In the genomic region with DNA sequence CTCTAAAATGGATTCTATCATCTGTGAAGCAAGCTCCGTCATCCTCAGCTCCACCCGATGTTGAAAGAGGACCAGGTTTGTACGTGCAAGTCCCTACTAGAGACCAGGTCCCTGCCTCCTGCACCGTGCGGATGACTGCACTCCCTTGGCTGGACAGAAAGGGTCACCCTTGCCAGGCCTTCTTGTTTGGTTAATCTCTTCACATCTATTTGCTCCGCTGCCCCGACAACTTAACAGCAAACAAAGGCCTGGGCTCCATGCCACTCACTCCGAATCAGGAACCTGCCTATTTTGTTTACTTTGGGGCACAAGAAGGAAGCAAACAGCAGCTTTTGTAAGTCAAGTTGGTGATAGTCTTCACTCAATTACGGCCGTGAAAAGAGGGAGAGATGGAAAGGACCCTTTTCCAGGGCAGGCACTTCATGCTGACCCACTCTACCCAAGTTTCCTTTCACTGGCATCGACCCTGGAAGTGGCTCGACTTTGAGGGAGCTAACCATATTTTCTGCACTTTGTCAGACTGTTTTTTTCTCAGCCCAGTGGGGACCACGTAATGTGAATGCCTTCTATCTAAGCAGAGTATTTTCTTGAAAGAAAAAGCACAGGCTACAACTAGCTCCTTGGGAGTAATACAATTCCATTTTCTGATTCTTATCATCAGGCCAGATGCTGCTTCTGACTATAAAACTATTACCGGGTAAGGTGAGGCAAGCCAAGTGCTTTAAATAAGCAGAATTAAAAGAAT, we compare ENCODE assay signal across 9 cellular contexts.
DNase-seq lines count a peak whose midpoint lies in the region; ATAC-seq and TF ChIP-seq lines count a peak whose summit lies in the region.
"Had no signal": no experiment of that assay in that cellular context is flagged by ENCODE, and none has a peak within 500 bp of the region (broad histone marks: within the 10 kb centered on the region; RNA-seq: fewer than 3 reads in every experiment).

No MANE protein-coding gene starts in this region.

- no peak for TF ChIP-seq POLR2A in vagina (IDR thresholded peaks at IDR 0.05)

- no peaks in the 10 kb centered on the region for H3K9me3 ChIP-seq in vagina

- intact Hi-C loops in vagina (cut with DNase I), result no loop called here

- CTCF ChIA-PET in activated CD8-positive, alpha-beta T cell treated with anti-CD3 and anti-CD28 coated beads, Interleukin-2, amount 10 ng/mL, durations not matched to agents 7 days and 5 days (lab: Charles Lee), result interaction anchor here (1.5 kb wide), 1 partner anchor 173 kb away, joined by 3 read pairs; no protein-coding TSS in a partner anchor
- CTCF ChIA-PET in activated CD8-positive, alpha-beta memory T cell treated with anti-CD3 and anti-CD28 coated beads, Interleukin-2, amount 10 ng/mL, durations not matched to agents 7 days and 5 days (lab: Charles Lee), result no interaction called here

- H3K27ac Mint-ChIP-seq in activated CD8-positive, alpha-beta T cell treated with anti-CD3 and anti-CD28 coated beads, Interleukin-2, amount 10 ng/mL, durations not matched to agents 7 days and 5 days, result no peak overlapping the region
- no peak overlapping the region for H3K27ac Mint-ChIP-seq in activated CD8-positive, alpha-beta memory T cell treated with anti-CD3 and anti-CD28 coated beads, Interleukin-2, amount 10 ng/mL, durations not matched to agents 7 days and 5 days
- H3K27ac Mint-ChIP-seq: activated CD4-positive, alpha-beta memory T cell treated with anti-CD3 and anti-CD28 coated beads, Interleukin-2, amount 10 ng/mL, durations not matched to agents 7 days and 5 days had no signal

- ATAC-seq in activated CD8-positive, alpha-beta T cell treated with anti-CD3 and anti-CD28 coated beads, Interleukin-2, amount 10 ng/mL, durations not matched to agents 7 days and 5 days, result no peak
- ATAC-seq in activated CD8-positive, alpha-beta memory T cell treated with anti-CD3 and anti-CD28 coated beads, Interleukin-2, amount 10 ng/mL, durations not matched to agents 7 days and 5 days, result no peak

- peak overlapping the region; percentile 12 for H3K27ac ChIP-seq in vagina

- H3K36me3 Mint-ChIP-seq in activated CD8-positive, alpha-beta T cell treated with anti-CD3 and anti-CD28 coated beads, Interleukin-2, amount 10 ng/mL, durations not matched to agents 7 days and 5 days (ENCODE audit: low read depth), result peaks cover 23% of the 10 kb centered on the region
- H3K36me3 Mint-ChIP-seq in activated CD8-positive, alpha-beta memory T cell treated with anti-CD3 and anti-CD28 coated beads, Interleukin-2, amount 10 ng/mL, durations not matched to agents 7 days and 5 days, result peaks cover 2% of the 10 kb centered on the region

- H3K4me3 Mint-ChIP-seq in activated CD8-positive, alpha-beta T cell treated with anti-CD3 and anti-CD28 coated beads, Interleukin-2, amount 10 ng/mL, durations not matched to agents 7 days and 5 days, result no peak overlapping the region
- no peak overlapping the region for H3K4me3 Mint-ChIP-seq in activated CD8-positive, alpha-beta memory T cell treated with anti-CD3 and anti-CD28 coated beads, Interleukin-2, amount 10 ng/mL, durations not matched to agents 7 days and 5 days
- H3K4me3 Mint-ChIP-seq: activated CD4-positive, alpha-beta memory T cell treated with anti-CD3 and anti-CD28 coated beads, Interleukin-2, amount 10 ng/mL, durations not matched to agents 7 days and 5 days had no signal

- no peak for TF ChIP-seq CTCF in vagina (IDR thresholded peaks at IDR 0.05)

- no peaks in the 10 kb centered on the region for H3K36me3 ChIP-seq in vagina

- no peak overlapping the region for H3K4me3 ChIP-seq in vagina

- peaks cover 61% of the 10 kb centered on the region for H3K4me1 ChIP-seq in vagina

- POLR2A ChIA-PET in activated CD8-positive, alpha-beta T cell treated with anti-CD3 and anti-CD28 coated beads, Interleukin-2, amount 10 ng/mL, durations not matched to agents 7 days and 5 days (lab: Charles Lee), result no interaction called here

- H3K27me3 ChIP-seq in vagina, result no peaks in the 10 kb centered on the region

- H3K4me1 Mint-ChIP-seq in activated CD8-positive, alpha-beta T cell treated with anti-CD3 and anti-CD28 coated beads, Interleukin-2, amount 10 ng/mL, durations not matched to agents 7 days and 5 days (ENCODE audit: low read depth), result peaks cover 5% of the 10 kb centered on the region
- H3K4me1 Mint-ChIP-seq in activated CD8-positive, alpha-beta memory T cell treated with anti-CD3 and anti-CD28 coated beads, Interleukin-2, amount 10 ng/mL, durations not matched to agents 7 days and 5 days, result no peaks in the 10 kb centered on the region
- H3K4me1 Mint-ChIP-seq: activated CD4-positive, alpha-beta memory T cell treated with anti-CD3 and anti-CD28 coated beads, Interleukin-2, amount 10 ng/mL, durations not matched to agents 7 days and 5 days had no signal

- no peaks in the 10 kb centered on the region for H3K9me3 Mint-ChIP-seq in activated CD8-positive, alpha-beta T cell treated with anti-CD3 and anti-CD28 coated beads, Interleukin-2, amount 10 ng/mL, durations not matched to agents 7 days and 5 days (ENCODE audit: insufficient read depth)
- H3K9me3 Mint-ChIP-seq in activated CD8-positive, alpha-beta memory T cell treated with anti-CD3 and anti-CD28 coated beads, Interleukin-2, amount 10 ng/mL, durations not matched to agents 7 days and 5 days (ENCODE audit: low read depth), result no peaks in the 10 kb centered on the region
- H3K9me3 Mint-ChIP-seq: activated CD4-positive, alpha-beta memory T cell treated with anti-CD3 and anti-CD28 coated beads, Interleukin-2, amount 10 ng/mL, durations not matched to agents 7 days and 5 days had no signal

- DNase-seq in NCI-H2171 treated with DMSO at 0.1 percent for 48 hours (lab: John Stamatoyannopoulos, UW) (peak; percentile 44), NCI-H2171 (lab: John Stamatoyannopoulos, UW) (no peak), dermis microvascular lymphatic vessel endothelial cell (ENCODE audit: low read depth in 2 of 2) (peak; percentile 15 to 65), medulla oblongata (ENCODE audit: extremely low spot score) (peak; percentile 68), vagina (ENCODE audit: extremely low spot score in 2 of 2) (no peak), GDM1 (lab: John Stamatoyannopoulos, UW) (no peak)
- DNase-seq in activated CD8-positive, alpha-beta T cell treated with anti-CD3 and anti-CD28 coated beads, Interleukin-2, amount 10 ng/mL, durations not matched to agents 7 days and 5 days, result no peak
- no peak for DNase-seq in activated CD8-positive, alpha-beta memory T cell treated with anti-CD3 and anti-CD28 coated beads, Interleukin-2, amount 10 ng/mL, durations not matched to agents 7 days and 5 days
- DNase-seq: activated CD4-positive, alpha-beta memory T cell treated with anti-CD3 and anti-CD28 coated beads, Interleukin-2, amount 10 ng/mL, durations not matched to agents 7 days and 5 days had no signal

- H3K27me3 Mint-ChIP-seq in activated CD8-positive, alpha-beta T cell treated with anti-CD3 and anti-CD28 coated beads, Interleukin-2, amount 10 ng/mL, durations not matched to agents 7 days and 5 days (ENCODE audit: low read depth), result no peaks in the 10 kb centered on the region
- H3K27me3 Mint-ChIP-seq in activated CD8-positive, alpha-beta memory T cell treated with anti-CD3 and anti-CD28 coated beads, Interleukin-2, amount 10 ng/mL, durations not matched to agents 7 days and 5 days, result no peaks in the 10 kb centered on the region
- H3K27me3 Mint-ChIP-seq: activated CD4-positive, alpha-beta memory T cell treated with anti-CD3 and anti-CD28 coated beads, Interleukin-2, amount 10 ng/mL, durations not matched to agents 7 days and 5 days had no signal

Comparison
In these comparisons a context has a peak if more than half of its experiments do, and no peak if none do; other contexts are left out.
1. DNase-seq: peak in NCI-H2171 treated with DMSO at 0.1 percent for 48 hours (single experiment), dermis microvascular lymphatic vessel endothelial cell (2 of 2) and medulla oblongata (single experiment); none in NCI-H2171 (single experiment), vagina (0 of 2), GDM1 (single experiment), activated CD8-positive, alpha-beta T cell treated with anti-CD3 and anti-CD28 coated beads, Interleukin-2, amount 10 ng/mL, durations not matched to agents 7 days and 5 days (single experiment) and activated CD8-positive, alpha-beta memory T cell treated with anti-CD3 and anti-CD28 coated beads, Interleukin-2, amount 10 ng/mL, durations not matched to agents 7 days and 5 days (single experiment).